Comparison of ENCODE assay signal across 35 cellular contexts in genomic region chr14:95897280-95897679, GRCh38. TPM values are rescaled to one million over a fixed set of nuclear protein-coding genes. Genes with fewer than 3 reads are reported as not detected.
"Had no signal": no experiment of that assay in that cellular context is flagged by ENCODE, and none has a peak within 500 bp of the region (broad histone marks: within the 10 kb centered on the region; RNA-seq: fewer than 3 reads in every experiment).

No MANE protein-coding gene starts in this region.

- H3K27ac Mint-ChIP-seq: activated CD4-positive, alpha-beta memory T cell treated with anti-CD3 and anti-CD28 coated beads for 36 hours; activated CD4-positive, alpha-beta T cell treated with anti-CD3 and anti-CD28 coated beads for 36 hours; activated CD4-positive, alpha-beta T cell treated with anti-CD3 and anti-CD28 coated beads, Interleukin-2, amount 10 ng/mL, durations not matched to agents 24 days and 14 days; activated CD8-positive, alpha-beta memory T cell treated with anti-CD3 and anti-CD28 coated beads, Interleukin-2, amount 10 ng/mL, durations not matched to agents 7 days and 5 days; activated CD8-positive, alpha-beta T cell treated with anti-CD3 and anti-CD28 coated beads, Interleukin-2, amount 10 ng/mL, durations not matched to agents 7 days and 5 days; activated naive CD4-positive, alpha-beta T cell treated with anti-CD3 and anti-CD28 coated beads for 36 hours; activated naive CD4-positive, alpha-beta T cell treated with anti-CD3 and anti-CD28 coated beads, Interleukin-2, amount 50 U/mL, for 24 hours; activated naive CD8-positive, alpha-beta T cell treated with anti-CD3 and anti-CD28 coated beads, Interleukin-2, amount 10 ng/mL, durations not matched to agents 7 days and 5 days; activated T-helper 1 cell treated with anti-CD3 and anti-CD28 coated beads, Interleukin-12 subunit alpha, Interleukin-12 subunit beta, Interleukin-2, Interleukin-4 antibody, amounts not matched to agents 30 ng/mL and 10 ng/mL and 1 ng/mL, durations not matched to agents 14 hours and 24 hours and 36 hours; activated T-helper 2 cell treated with anti-CD3 and anti-CD28 coated beads, Interferon-gamma antibody, Interleukin-2, Interleukin-4, amounts not matched to agents 10 μg/mL and 5 μg/mL and 100 μg/mL, durations not matched to agents 14 hours and 24 hours and 36 hours; brain; dendritic cell treated with granulocyte-macrophage colony-stimulating factor and Interleukin-4, amounts not matched to agents 40 ng/mL and 50 ng/mL, for 4 days; endodermal cell; T-helper 17 cell; T-helper 2 cell treated with Interferon-gamma antibody and Interleukin-4, amounts not matched to agents 5 μg/mL and 100 μg/mL, for 36 hours had no signal

- H3K9me3 Mint-ChIP-seq: activated CD4-positive, alpha-beta memory T cell treated with anti-CD3 and anti-CD28 coated beads for 36 hours; activated CD4-positive, alpha-beta T cell treated with anti-CD3 and anti-CD28 coated beads, Interleukin-2, amount 10 ng/mL, durations not matched to agents 24 days and 14 days; activated naive CD4-positive, alpha-beta T cell treated with anti-CD3 and anti-CD28 coated beads for 36 hours; activated naive CD4-positive, alpha-beta T cell treated with anti-CD3 and anti-CD28 coated beads, Interleukin-2, amount 50 U/mL, for 24 hours; activated naive CD8-positive, alpha-beta T cell treated with anti-CD3 and anti-CD28 coated beads, Interleukin-2, amount 10 ng/mL, durations not matched to agents 7 days and 5 days; activated T-helper 1 cell treated with anti-CD3 and anti-CD28 coated beads, Interleukin-12 subunit alpha, Interleukin-12 subunit beta, Interleukin-2, Interleukin-4 antibody, amounts not matched to agents 30 ng/mL and 10 ng/mL and 1 ng/mL, durations not matched to agents 14 hours and 24 hours and 36 hours; activated T-helper 2 cell treated with anti-CD3 and anti-CD28 coated beads, Interferon-gamma antibody, Interleukin-2, Interleukin-4, amounts not matched to agents 10 μg/mL and 5 μg/mL and 100 μg/mL, durations not matched to agents 14 hours and 24 hours and 36 hours; brain; central memory CD8-positive, alpha-beta T cell; dendritic cell treated with granulocyte-macrophage colony-stimulating factor and Interleukin-4, amounts not matched to agents 40 ng/mL and 50 ng/mL, for 4 days; T-helper 2 cell treated with Interferon-gamma antibody and Interleukin-4, amounts not matched to agents 5 μg/mL and 100 μg/mL, for 36 hours had no signal

- H3K4me3 ChIP-seq: ascending aorta, breast epithelium, cardiac muscle cell, coronary artery, dorsolateral prefrontal cortex had no signal

- H3K36me3 ChIP-seq: ascending aorta, breast epithelium, cardiac muscle cell, WERI-Rb-1 had no signal

- H3K36me3 Mint-ChIP-seq: activated CD4-positive, alpha-beta memory T cell treated with anti-CD3 and anti-CD28 coated beads for 36 hours; activated CD8-positive, alpha-beta memory T cell treated with anti-CD3 and anti-CD28 coated beads, Interleukin-2, amount 10 ng/mL, durations not matched to agents 7 days and 5 days; activated naive CD4-positive, alpha-beta T cell treated with anti-CD3 and anti-CD28 coated beads, Interleukin-2, amount 50 U/mL, for 24 hours; activated naive CD8-positive, alpha-beta T cell treated with anti-CD3 and anti-CD28 coated beads, Interleukin-2, amount 10 ng/mL, durations not matched to agents 7 days and 5 days; brain had no signal

- H3K4me1 ChIP-seq: ascending aorta, breast epithelium had no signal

- DNase-seq: activated CD4-positive, alpha-beta memory T cell treated with anti-CD3 and anti-CD28 coated beads for 36 hours; activated CD4-positive, alpha-beta T cell treated with anti-CD3 and anti-CD28 coated beads for 36 hours; activated CD4-positive, alpha-beta T cell treated with anti-CD3 and anti-CD28 coated beads, Interleukin-2, amount 10 ng/mL, durations not matched to agents 24 days and 14 days; activated CD4-positive, CD25-positive, alpha-beta regulatory T cell; activated CD4-positive, CD25-positive, alpha-beta regulatory T cell treated with anti-CD3 and anti-CD28 coated beads, Interleukin-2, amount 50 U/mL, for 72 hours; activated CD8-positive, alpha-beta memory T cell treated with anti-CD3 and anti-CD28 coated beads, Interleukin-2, amount 10 ng/mL, durations not matched to agents 7 days and 5 days; activated CD8-positive, alpha-beta memory T cell treated with anti-CD3 and anti-CD28 coated beads, Interleukin-2, amount 50 U/mL, for 4 hours; activated CD8-positive, alpha-beta T cell treated with anti-CD3 and anti-CD28 coated beads, Interleukin-2, amount 10 ng/mL, durations not matched to agents 7 days and 5 days; activated effector memory CD4-positive, alpha-beta T cell treated with anti-CD3 and anti-CD28 coated beads, Interleukin-2, amount 50 U/mL, for 16 hours; activated naive CD4-positive, alpha-beta T cell treated with anti-CD3 and anti-CD28 coated beads for 36 hours; activated naive CD8-positive, alpha-beta T cell treated with anti-CD3 and anti-CD28 coated beads, Interleukin-2, amount 10 ng/mL, durations not matched to agents 7 days and 5 days; activated T-cell treated with anti-CD3 and anti-CD28 coated beads, Interleukin-2, amount 50 U/mL, for 1 hour; activated T-cell treated with anti-CD3 and anti-CD28 coated beads, Interleukin-2, amount 50 U/mL, for 48 hours; dorsolateral prefrontal cortex; effector memory CD4-positive, alpha-beta T cell; endodermal cell; foreskin fibroblast; T-helper 1 cell; T-helper 17 cell; T1000; WERI-Rb-1 had no signal

- H3K27me3 ChIP-seq: ascending aorta had no signal

- ATAC-seq: activated CD4-positive, alpha-beta T cell treated with anti-CD3 and anti-CD28 coated beads for 36 hours; activated CD8-positive, alpha-beta memory T cell treated with anti-CD3 and anti-CD28 coated beads, Interleukin-2, amount 10 ng/mL, durations not matched to agents 7 days and 5 days; activated CD8-positive, alpha-beta T cell treated with anti-CD3 and anti-CD28 coated beads, Interleukin-2, amount 10 ng/mL, durations not matched to agents 7 days and 5 days; esophagus mucosa; T-helper 17 cell had no signal

- H3K4me1 Mint-ChIP-seq: activated CD4-positive, alpha-beta T cell treated with anti-CD3 and anti-CD28 coated beads for 36 hours; activated CD4-positive, alpha-beta T cell treated with anti-CD3 and anti-CD28 coated beads, Interleukin-2, amount 10 ng/mL, durations not matched to agents 24 days and 14 days; activated CD8-positive, alpha-beta memory T cell treated with anti-CD3 and anti-CD28 coated beads, Interleukin-2, amount 10 ng/mL, durations not matched to agents 7 days and 5 days; activated naive CD4-positive, alpha-beta T cell treated with anti-CD3 and anti-CD28 coated beads, Interleukin-2, amount 50 U/mL, for 24 hours; activated naive CD8-positive, alpha-beta T cell treated with anti-CD3 and anti-CD28 coated beads, Interleukin-2, amount 10 ng/mL, durations not matched to agents 7 days and 5 days; brain; central memory CD8-positive, alpha-beta T cell; T-helper 17 cell had no signal

- H3K4me3 Mint-ChIP-seq: activated CD4-positive, alpha-beta memory T cell treated with anti-CD3 and anti-CD28 coated beads for 36 hours; activated CD4-positive, alpha-beta T cell treated with anti-CD3 and anti-CD28 coated beads for 36 hours; activated CD4-positive, alpha-beta T cell treated with anti-CD3 and anti-CD28 coated beads, Interleukin-2, amount 10 ng/mL, durations not matched to agents 24 days and 14 days; activated CD8-positive, alpha-beta memory T cell treated with anti-CD3 and anti-CD28 coated beads, Interleukin-2, amount 10 ng/mL, durations not matched to agents 7 days and 5 days; activated CD8-positive, alpha-beta T cell treated with anti-CD3 and anti-CD28 coated beads, Interleukin-2, amount 10 ng/mL, durations not matched to agents 7 days and 5 days; activated naive CD4-positive, alpha-beta T cell treated with anti-CD3 and anti-CD28 coated beads for 36 hours; activated naive CD4-positive, alpha-beta T cell treated with anti-CD3 and anti-CD28 coated beads, Interleukin-2, amount 50 U/mL, for 24 hours; activated naive CD8-positive, alpha-beta T cell treated with anti-CD3 and anti-CD28 coated beads, Interleukin-2, amount 10 ng/mL, durations not matched to agents 7 days and 5 days; activated T-helper 1 cell treated with anti-CD3 and anti-CD28 coated beads, Interleukin-12 subunit alpha, Interleukin-12 subunit beta, Interleukin-2, Interleukin-4 antibody, amounts not matched to agents 30 ng/mL and 10 ng/mL and 1 ng/mL, durations not matched to agents 14 hours and 24 hours and 36 hours; brain; central memory CD8-positive, alpha-beta T cell; dendritic cell treated with granulocyte-macrophage colony-stimulating factor and Interleukin-4, amounts not matched to agents 40 ng/mL and 50 ng/mL, for 4 days; endodermal cell; T-helper 17 cell; T-helper 2 cell treated with Interferon-gamma antibody and Interleukin-4, amounts not matched to agents 5 μg/mL and 100 μg/mL, for 36 hours had no signal

- H3K9me3 ChIP-seq: ascending aorta, breast epithelium had no signal

- H3K27ac ChIP-seq: ascending aorta, breast epithelium, cardiac muscle cell, coronary artery, WERI-Rb-1 had no signal

- FAIRE-seq: frontal cortex had no signal

RNA-seq across cellular contexts. Expression of gene TUNAR, which starts 20.6 kb away (rescaled TPM):
- total RNA-seq: activated CD4-positive, alpha-beta memory T cell treated with anti-CD3 and anti-CD28 coated beads for 36 hours; activated CD4-positive, alpha-beta T cell treated with anti-CD3 and anti-CD28 coated beads for 36 hours; activated CD4-positive, alpha-beta T cell treated with anti-CD3 and anti-CD28 coated beads, Interleukin-2, amount 10 ng/mL, durations not matched to agents 24 days and 14 days; activated CD8-positive, alpha-beta memory T cell treated with anti-CD3 and anti-CD28 coated beads for 36 hours; activated CD8-positive, alpha-beta memory T cell treated with anti-CD3 and anti-CD28 coated beads, Interleukin-2, amount 10 ng/mL, durations not matched to agents 7 days and 5 days; activated CD8-positive, alpha-beta T cell treated with anti-CD3 and anti-CD28 coated beads, Interleukin-2, amount 10 ng/mL, durations not matched to agents 7 days and 5 days; activated naive CD4-positive, alpha-beta T cell treated with anti-CD3 and anti-CD28 coated beads for 36 hours; activated naive CD8-positive, alpha-beta T cell treated with anti-CD3 and anti-CD28 coated beads, Interleukin-2, amount 10 ng/mL, durations not matched to agents 7 days and 5 days; activated T-helper 1 cell treated with anti-CD3 and anti-CD28 coated beads, Interleukin-12 subunit alpha, Interleukin-12 subunit beta, Interleukin-2, Interleukin-4 antibody, amounts not matched to agents 30 ng/mL and 10 ng/mL and 1 ng/mL, durations not matched to agents 14 hours and 24 hours and 36 hours; activated T-helper 2 cell treated with anti-CD3 and anti-CD28 coated beads, Interferon-gamma antibody, Interleukin-2, Interleukin-4, amounts not matched to agents 10 μg/mL and 5 μg/mL and 100 μg/mL, durations not matched to agents 14 hours and 24 hours and 36 hours; ascending aorta; esophagus mucosa; T-helper 17 cell had no signal
